Comparison of ENCODE assay signal across 8 cellular contexts in the genomic region with DNA sequence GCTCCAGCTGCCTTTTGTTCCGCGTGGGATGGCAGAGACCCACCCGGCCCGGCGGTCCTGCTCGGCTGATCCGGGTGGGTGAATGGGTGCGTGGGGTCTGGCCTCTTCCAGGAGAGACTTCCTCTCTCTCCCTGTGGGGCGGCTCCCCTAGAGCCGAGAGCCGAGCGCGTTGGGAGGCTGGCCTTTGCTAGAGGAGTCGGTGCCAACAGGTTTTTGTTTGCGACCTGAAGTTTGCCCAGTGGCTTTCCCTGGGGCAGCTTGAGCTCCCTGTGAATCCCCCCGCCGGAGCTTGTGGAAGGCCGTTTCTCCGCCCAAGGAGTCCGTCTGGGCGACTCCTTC. TPM values are rescaled to one million over a fixed set of nuclear protein-coding genes. Genes with fewer than 3 reads are reported as not detected.
DNase-seq lines count a peak whose midpoint lies in the region; ATAC-seq and TF ChIP-seq lines count a peak whose summit lies in the region.

No MANE protein-coding gene starts in this region.

- H3K36me3 ChIP-seq in ES-I3 (ENCODE audit: insufficient read depth, low read length), result peaks cover 3% of the 10 kb centered on the region; the same call in 1 of the 2 replicates
- peaks cover 7% of the 10 kb centered on the region for H3K36me3 ChIP-seq in skeletal muscle satellite cell (ENCODE audit: insufficient read depth, low read length)

- H3K4me1 ChIP-seq in ES-I3 (ENCODE audit: insufficient read depth, low read length), result peaks cover 24% of the 10 kb centered on the region
- peaks cover 12% of the 10 kb centered on the region for H3K4me1 ChIP-seq in skeletal muscle satellite cell (ENCODE audit: control insufficient read depth, insufficient read depth, low read length)

- no peak for ATAC-seq in GM21619 (IDR thresholded peaks at IDR 0.05; ENCODE audit: unreplicated experiment)
- no peak for ATAC-seq in HG02938 (IDR thresholded peaks at IDR 0.05; ENCODE audit: unreplicated experiment)

- H3K9me3 ChIP-seq in ES-I3 (ENCODE audit: control insufficient read depth, insufficient read depth, low read length), result no peaks in the 10 kb centered on the region
- H3K9me3 ChIP-seq in iPS-18c (ENCODE audit: control insufficient read depth, insufficient read depth, low read length), result no peaks in the 10 kb centered on the region
- no peaks in the 10 kb centered on the region for H3K9me3 ChIP-seq in skeletal muscle satellite cell (replicated peaks; ENCODE audit: low read length)

- H3K9ac ChIP-seq in ES-I3 (ENCODE audit: low read depth, low read length) (peak overlapping the region; percentile 94), skeletal muscle satellite cell (ENCODE audit: low read depth, low read length) (peak overlapping the region; percentile 93)

- no peak for DNase-seq in LNCaP clone FGC (ENCODE audit: low read depth)
- peak; percentile 57 for DNase-seq in astrocyte of the hippocampus (ENCODE audit: low read depth, low spot score)
- no peak for DNase-seq in NCI-H1930 (lab: John Stamatoyannopoulos, UW)

- peak overlapping the region; percentile 96 for H3K4me2 ChIP-seq in skeletal muscle satellite cell (ENCODE audit: low read length)

- H3K4me3 ChIP-seq in LNCaP clone FGC (ENCODE audit: low read depth, low read length), result peak overlapping the region; percentile 99
- peak overlapping the region; percentile 94 for H3K4me3 ChIP-seq in iPS-18c (ENCODE audit: insufficient read depth, low read depth, low read length)
- peak overlapping the region; percentile 98 for H3K4me3 ChIP-seq in skeletal muscle satellite cell (ENCODE audit: low read length)

- no peak for TF ChIP-seq CTCF in LNCaP clone FGC (IDR thresholded peaks at IDR 0.05; ENCODE audit: control insufficient read depth, extremely low read depth, insufficient read depth)

- no peaks in the 10 kb centered on the region for H3K27me3 ChIP-seq in skeletal muscle satellite cell (ENCODE audit: control insufficient read depth, insufficient read depth, low read length)

RNA-seq across cellular contexts. Expression of gene EPN2, which starts 1.0 kb away (rescaled TPM):
- 32.2 and 35.8 TPM in 2 replicates for total RNA-seq in skeletal muscle satellite cell (2012; rRNA removed)
